19 cellular contexts compared by ENCODE assay signal in genomic region chr1:180948357-180948756, GRCh38. TPM values are rescaled to one million over a fixed set of nuclear protein-coding genes. Genes with fewer than 3 reads are reported as not detected.
DNase-seq lines count a peak whose midpoint lies in the region; ATAC-seq, FAIRE-seq and TF ChIP-seq lines count a peak whose summit lies in the region.
"Had no signal": no experiment of that assay in that cellular context is flagged by ENCODE, and none has a peak within 500 bp of the region (broad histone marks: within the 10 kb centered on the region; RNA-seq: fewer than 3 reads in every experiment).

No MANE protein-coding gene starts in this region.

- H3K14ac ChIP-seq in H1 (ENCODE audit: insufficient read length) = no peak overlapping the region

- no peak overlapping the region for H3K23ac ChIP-seq in H1 (ENCODE audit: insufficient read length)

- no peaks in the 10 kb centered on the region for H3K27me3 ChIP-seq in H1 (replicated peaks in 1 of 4; ENCODE audit: control insufficient read depth in 3 of 4, extremely low read depth in 1 of 4, insufficient read depth in 3 of 4, low read length in 3 of 4)
- H3K27me3 ChIP-seq: tibial artery had no signal

- CTCF ChIA-PET in H1 (lab: Charles Lee; ENCODE audit: partially characterized antibody) = interaction anchor here (1.2 to 2.0 kb wide), 4 partner anchors 14 to 215 kb away, joined by 3 to 10 read pairs (median 5); no protein-coding TSS in a partner anchor

- no peak overlapping the region for H2BK20ac ChIP-seq in H1 (ENCODE audit: low read length)

- H3K4me1 Mint-ChIP-seq in neural crest cell = peaks cover 9% of the 10 kb centered on the region

- no peaks in the 10 kb centered on the region for H3K27me3 Mint-ChIP-seq in neural crest cell (ENCODE audit: low read depth)
- H3K27me3 Mint-ChIP-seq: activated T-cell treated with anti-CD3 and anti-CD28 coated beads, Interleukin-2, amount 50 U/mL, for 24 hours; CD4-positive, alpha-beta T cell; progenitor cell of endocrine pancreas; stimulated activated naive B cell treated with anti-CD40 and anti-IgM and Interleukin-4, amounts not matched to agents 10 μg/mL and 1 μg/mL and 100 μg/mL, for 72 hours; T-cell had no signal

- H2BK15ac ChIP-seq in H1 (ENCODE audit: low read length) = no peak overlapping the region

- intact Hi-C loops in left ventricle myocardium superior (cut with micrococcal nuclease) (no loop called here), left cardiac atrium (cut with DNase I) (loop anchor here in 1 of 2 donors (2.0 kb wide), 1 partner anchor 16 kb away; no protein-coding TSS in a partner anchor)

- H3K23me2 ChIP-seq in H1 (ENCODE audit: low read depth, low read length) = no peaks in the 10 kb centered on the region

- no peak overlapping the region for H4K8ac ChIP-seq in H1 (ENCODE audit: extremely low read depth, insufficient read depth, low read length)

- no peaks in the 10 kb centered on the region; a peak in 2 of 8 replicates for H3K36me3 ChIP-seq in H1 (ENCODE audit: control insufficient read depth in 2 of 4, insufficient read depth in 4 of 4, low read length in 3 of 4)

- no peak overlapping the region for H3K18ac ChIP-seq in H1 (ENCODE audit: extremely low read depth, low read length)

- H3K79me2 ChIP-seq in H1 (ENCODE audit: control insufficient read depth in 1 of 2, insufficient read depth in 2 of 2, low read length in 2 of 2) = no peaks in the 10 kb centered on the region

- H3K27ac ChIP-seq in H1 (ENCODE audit: low read depth, low read length) = no peak overlapping the region
- H3K27ac ChIP-seq: tibial artery had no signal

- no peak overlapping the region for H3K56ac ChIP-seq in H1 (replicated peaks; ENCODE audit: insufficient read length, low read depth, low read length)

- H2AFZ ChIP-seq in H1 (ENCODE audit: low read length) = no peak overlapping the region

- no peak for TF ChIP-seq RAD21 in H1 (IDR thresholded peaks at IDR 0.05 in 1 of 2, conservative IDR thresholded peaks at IDR 0.05 in 1 of 2; ENCODE audit: low read depth in 2 of 2, low read length in 2 of 2)

- H4K91ac ChIP-seq in H1 (replicated peaks; ENCODE audit: insufficient read length, low read length) = no peak overlapping the region

- H4K20me1 ChIP-seq in H1 (replicated peaks in 1 of 2; ENCODE audit: control insufficient read depth in 1 of 2, insufficient read depth in 2 of 2, low read length in 2 of 2) = peaks cover 0 to 1% of the 10 kb centered on the region in 2 experiments

- no peak overlapping the region for H4K5ac ChIP-seq in H1 (ENCODE audit: insufficient read length, low read depth, low read length)

- H3K79me1 ChIP-seq in H1 (ENCODE audit: low read depth, low read length) = no peaks in the 10 kb centered on the region

- TF ChIP-seq EP300 in H1 (IDR thresholded peaks at IDR 0.05; ENCODE audit: borderline replicate concordance in 1 of 2, low read depth in 2 of 2, low read length in 2 of 2) = no peak

- no peak overlapping the region for H2BK120ac ChIP-seq in H1 (replicated peaks; ENCODE audit: low read depth, low read length)

- H3K4me2 ChIP-seq in H1 (ENCODE audit: insufficient read depth in 1 of 2, low read depth in 2 of 2, low read length in 2 of 2) = no peak overlapping the region

- H3K9me3 ChIP-seq in H1 (ENCODE audit: insufficient read depth in 2 of 2, low read depth in 1 of 2, low read length in 1 of 2) = no peaks in the 10 kb centered on the region
- H3K9me3 ChIP-seq: tibial artery had no signal

- 0 out of 2 replicates have a peak overlapping the region, but pooled peaks have one; percentile 24 for H2BK5ac ChIP-seq in H1 (ENCODE audit: low read depth, low read length)

- H3K4me3 ChIP-seq in H1 (ENCODE audit: extremely low read depth in 1 of 4, insufficient read depth in 2 of 4, low read depth in 3 of 4, low read length in 4 of 4) = no peak overlapping the region
- H3K4me3 ChIP-seq: tibial artery had no signal

- peak overlapping the region; percentile 86 for H3K27ac Mint-ChIP-seq in neural crest cell (ENCODE audit: unreplicated experiment)
- H3K27ac Mint-ChIP-seq: activated T-cell treated with anti-CD3 and anti-CD28 coated beads, Interleukin-2, amount 50 U/mL, for 24 hours; CD4-positive, alpha-beta T cell; progenitor cell of endocrine pancreas; stimulated activated naive B cell treated with anti-CD40 and anti-IgM and Interleukin-4, amounts not matched to agents 10 μg/mL and 1 μg/mL and 100 μg/mL, for 72 hours; T-cell had no signal

- H3K4me1 ChIP-seq in H1 (replicated peaks in 1 of 4; ENCODE audit: control insufficient read depth in 3 of 4, insufficient read depth in 4 of 4, low read length in 3 of 4) = peaks cover 0 to 8% (median 2%) of the 10 kb centered on the region in 4 experiments; a peak in 4 of 7 replicates

- DNase-seq in left ventricle myocardium superior = peak; percentile 54
- DNase-seq in left cardiac atrium = no peak
- DNase-seq in H1 (ENCODE audit: low read depth in 1 of 2, low spot score in 2 of 2) = no peak
- DNase-seq in neural crest cell (ENCODE audit: low read depth, low spot score) = no peak
- DNase-seq in NCI-H82 (lab: John Stamatoyannopoulos, UW) = no peak
- no peak for DNase-seq in iPS-NIHi11 (ENCODE audit: low spot score)
- DNase-seq: activated CD4-positive, alpha-beta T cell treated with anti-CD3 and anti-CD28 coated beads, Interleukin-2, amount 50 U/mL, for 48 hours; activated naive CD4-positive, alpha-beta T cell treated with anti-CD3 and anti-CD28 coated beads, Interleukin-2, amount 50 U/mL, for 16 hours; activated T-cell treated with anti-CD3 and anti-CD28 coated beads, Interleukin-2, amount 50 U/mL, for 24 hours; CD4-positive, alpha-beta T cell; DMS79; NCI-H1436 treated with DMSO at 0.1 percent for 48 hours; stimulated activated CD4-positive, alpha-beta T cell treated with anti-CD3 and anti-CD28 coated beads, Interleukin-12 subunit alpha, Interleukin-12 subunit beta, amount 100 ng/mL, for 4 hours; stimulated activated naive B cell treated with anti-CD40 and anti-IgM and Interleukin-4, amounts not matched to agents 10 μg/mL and 1 μg/mL and 100 μg/mL, for 72 hours; T-cell; tibial artery had no signal

- no peak for TF ChIP-seq POLR2A in H1 (IDR thresholded peaks at IDR 0.05; ENCODE audit: control extremely low read depth in 1 of 2, low read depth in 2 of 2, low read length in 2 of 2)

- H3K4me3 Mint-ChIP-seq in neural crest cell = no peak overlapping the region
- H3K4me3 Mint-ChIP-seq: activated T-cell treated with anti-CD3 and anti-CD28 coated beads, Interleukin-2, amount 50 U/mL, for 24 hours; CD4-positive, alpha-beta T cell; stimulated activated naive B cell treated with anti-CD40 and anti-IgM and Interleukin-4, amounts not matched to agents 10 μg/mL and 1 μg/mL and 100 μg/mL, for 72 hours; T-cell had no signal

- no peak overlapping the region for H3K9ac ChIP-seq in H1 (replicated peaks in 1 of 4; ENCODE audit: extremely low read depth in 1 of 4, low read depth in 3 of 4, low read length in 3 of 4)

- H3K9me3 Mint-ChIP-seq in neural crest cell = no peaks in the 10 kb centered on the region

- ATAC-seq in left ventricle myocardium superior = peak; percentile 14
- no peak for ATAC-seq in left cardiac atrium
- no peak for ATAC-seq in HG03442 (IDR thresholded peaks at IDR 0.05; ENCODE audit: unreplicated experiment)
- no peak for ATAC-seq in HG02885 (IDR thresholded peaks at IDR 0.05; ENCODE audit: poor library complexity, unreplicated experiment)
- ATAC-seq: stimulated activated naive B cell treated with anti-CD40 and anti-IgM and Interleukin-4, amounts not matched to agents 10 μg/mL and 1 μg/mL and 100 μg/mL, for 72 hours; T-cell had no signal

- H2BK12ac ChIP-seq in H1 (ENCODE audit: low read depth, low read length) = no peak overlapping the region

- POLR2A ChIA-PET in H1 (lab: Charles Lee; ENCODE audit: partially characterized antibody) = interaction anchor here (1.6 to 2.7 kb wide), 2 partner anchors 10 to 36 kb away, joined by 4 to 8 read pairs; partner anchors contain the start of gene KIAA1614

- H3K4ac ChIP-seq in H1 (replicated peaks; ENCODE audit: insufficient read length, low read depth, low read length) = no peak overlapping the region

- no peak overlapping the region for H2AK5ac ChIP-seq in H1 (ENCODE audit: low read depth, low read length)

- no peak for TF ChIP-seq CTCF in H1 (IDR thresholded peaks at IDR 0.05; ENCODE audit: control extremely low read depth in 1 of 3, insufficient read depth in 1 of 3, low read depth in 1 of 3, low read length in 3 of 3)
- TF ChIP-seq CTCF in neural crest cell (conservative IDR thresholded peaks at IDR 0.05) = no peak

- WGBS in H1 (ENCODE audit: extremely low coverage in 1 of 2, insufficient coverage in 1 of 2, insufficient read length in 1 of 2, insufficient replicate concordance in 2 of 2, low coverage in 1 of 2, low lambda C conversion rate in 2 of 2, missing lambda C conversion rate in 1 of 2), 2 experiments = 93% methylated on average over 8 of the region's 8 CpGs; no CpG with 5 or more reads in 1 of the 2 experiments

- no peak for FAIRE-seq in H1 (lab: Jason Lieb, UNC)

- peaks cover 11% of the 10 kb centered on the region for H3K36me3 Mint-ChIP-seq in neural crest cell (ENCODE audit: low read depth)

TF ChIP-seq in H1, 55 proteins besides CTCF, POLR2A, EP300 and RAD21 (continues in another document):
- TF ChIP-seq TAF7 (optimal IDR thresholded peaks at IDR 0.05; ENCODE audit: borderline replicate concordance, low read depth, low read length) (no peak), ATF3 (IDR thresholded peaks at IDR 0.05; ENCODE audit: insufficient read depth, low read depth, low read length) (no peak), SP2 (IDR thresholded peaks at IDR 0.05; ENCODE audit: low read length) (no peak), JUN (IDR thresholded peaks at IDR 0.05; ENCODE audit: low read depth, low read length) (no peak)

RNA-seq across cellular contexts. Expression of gene KIAA1614, which starts 35.7 kb away (rescaled TPM):
- total RNA-seq in left ventricle myocardium superior (7.0 TPM), left cardiac atrium (1 to 10 TPM; 8.2 to 9.3 TPM), neural crest cell (2.1 and 3.2 TPM in 2 replicates)
- 2.6 and 3.1 TPM in 2 replicates for total RNA-seq in H1 (2021; fragmentation: NEBNext Ultra II Directional; extraction: Animal tissue kit (Norgen Biotek cat#: 25700))
- polyA plus RNA-seq in H1 (2011; rRNA removed) = 1.3 and 1.9 TPM in 2 replicates
- polyA plus RNA-seq in H1 (2011; cell fraction: cytosol; rRNA removed) = 1.8 TPM
- polyA plus RNA-seq in H1 (2011; cell fraction: nucleus; rRNA removed) = 2.7 TPM
- polyA plus RNA-seq in H1 (2012, experiment 1 of 2) = 1.0 to 2.5 TPM (median 1.8 TPM) in 4 replicates
- 1.8 TPM for polyA plus RNA-seq in H1 (2012, experiment 2 of 2)
- 1.8 TPM for polyA plus RNA-seq in H1 (2013, experiment 1 of 2)
- 0.81 TPM for polyA plus RNA-seq in H1 (2013, experiment 2 of 2)
- 1.0 and 1.6 TPM in 2 replicates for polyA minus RNA-seq in H1 (2011; rRNA and poly(A)+ RNA removed)
- polyA minus RNA-seq in H1 (2011; cell fraction: cytosol; rRNA and poly(A)+ RNA removed) = 1.8 TPM
- 3.0 TPM for polyA minus RNA-seq in H1 (2011; cell fraction: nucleus; rRNA and poly(A)+ RNA removed)
